Comparison of ENCODE assay signal across 10 cellular contexts in genomic region chr10:70494536-70494935, GRCh38. TPM values are rescaled to one million over a fixed set of nuclear protein-coding genes. Genes with fewer than 3 reads are reported as not detected.
A peak's percentile ranks its signal among the peaks of the same experiment; 100 is the strongest.
DNase-seq lines count a peak whose midpoint lies in the region; ATAC-seq and TF ChIP-seq lines count a peak whose summit lies in the region.
"Had no signal": no experiment of that assay in that cellular context is flagged by ENCODE, and none has a peak within 500 bp of the region (broad histone marks: within the 10 kb centered on the region; RNA-seq: fewer than 3 reads in every experiment).

No MANE protein-coding gene starts in this region.

- peak overlapping the region; percentile 9 for H3K4me3 ChIP-seq in NB4 (ENCODE audit: low read depth, low read length)

- peak overlapping the region; percentile 27 for H3K27ac Mint-ChIP-seq in activated CD8-positive, alpha-beta memory T cell treated with anti-CD3 and anti-CD28 coated beads, Interleukin-2, amount 10 ng/mL, durations not matched to agents 7 days and 5 days

- CTCF ChIA-PET in activated CD8-positive, alpha-beta memory T cell treated with anti-CD3 and anti-CD28 coated beads, Interleukin-2, amount 10 ng/mL, durations not matched to agents 7 days and 5 days (lab: Charles Lee) = interaction anchor here (0.9 to 1.3 kb wide), 3 partner anchors 33 to 264 kb away, joined by 3 to 5 read pairs (median 3); no protein-coding TSS in a partner anchor

- peaks cover 25% of the 10 kb centered on the region for H3K4me1 Mint-ChIP-seq in activated CD8-positive, alpha-beta memory T cell treated with anti-CD3 and anti-CD28 coated beads, Interleukin-2, amount 10 ng/mL, durations not matched to agents 7 days and 5 days

- H3K27me3 Mint-ChIP-seq in activated CD8-positive, alpha-beta memory T cell treated with anti-CD3 and anti-CD28 coated beads, Interleukin-2, amount 10 ng/mL, durations not matched to agents 7 days and 5 days = peaks cover 27% of the 10 kb centered on the region

- H3K36me3 Mint-ChIP-seq in activated CD8-positive, alpha-beta memory T cell treated with anti-CD3 and anti-CD28 coated beads, Interleukin-2, amount 10 ng/mL, durations not matched to agents 7 days and 5 days = no peaks in the 10 kb centered on the region

- H3K9me3 Mint-ChIP-seq in activated CD8-positive, alpha-beta memory T cell treated with anti-CD3 and anti-CD28 coated beads, Interleukin-2, amount 10 ng/mL, durations not matched to agents 7 days and 5 days (ENCODE audit: low read depth) = no peaks in the 10 kb centered on the region

- H3K4me3 Mint-ChIP-seq in activated CD8-positive, alpha-beta memory T cell treated with anti-CD3 and anti-CD28 coated beads, Interleukin-2, amount 10 ng/mL, durations not matched to agents 7 days and 5 days = peak overlapping the region; percentile 8

- peak; percentile 66 for DNase-seq in activated CD8-positive, alpha-beta memory T cell treated with anti-CD3 and anti-CD28 coated beads, Interleukin-2, amount 10 ng/mL, durations not matched to agents 7 days and 5 days
- DNase-seq in activated CD8-positive, alpha-beta memory T cell treated with anti-CD3 and anti-CD28 coated beads for 24 hours = no peak
- peak; percentile 67 for DNase-seq in NB4 (ENCODE audit: low read depth)
- DNase-seq in dermis blood vessel endothelial cell = peak; percentile 65
- peak; percentile 70 for DNase-seq in stimulated activated naive CD8-positive, alpha-beta T cell treated with anti-CD3 and anti-CD28 coated beads, Interleukin-15, Interleukin-2, amounts not matched to agents 100 U/mL and 50 U/mL, for 24 hours
- DNase-seq in C1 segment of cervical spinal cord (lab: John Stamatoyannopoulos, UW) = no peak
- DNase-seq in HuH-7.5 (ENCODE audit: low spot score) = no peak
- DNase-seq: erythroblast had no signal

- TF ChIP-seq CTCF in NB4 (IDR thresholded peaks at IDR 0.05; ENCODE audit: low read depth, low read length) = no peak

- peak; percentile 73 for ATAC-seq in activated CD8-positive, alpha-beta memory T cell treated with anti-CD3 and anti-CD28 coated beads, Interleukin-2, amount 10 ng/mL, durations not matched to agents 7 days and 5 days
- ATAC-seq in stimulated activated naive CD8-positive, alpha-beta T cell treated with anti-CD3 and anti-CD28 coated beads, Interleukin-15, Interleukin-2, amounts not matched to agents 100 U/mL and 50 U/mL, for 24 hours = peak; percentile 90
- no peak for ATAC-seq in GM21423 (IDR thresholded peaks at IDR 0.05; ENCODE audit: unreplicated experiment)
- ATAC-seq: Panc1 had no signal

- TF ChIP-seq POLR2A in NB4 (IDR thresholded peaks at IDR 0.05; ENCODE audit: extremely low read depth, insufficient read length) = no peak

RNA-seq across cellular contexts. Expression of gene PALD1, which starts 16.0 kb away (rescaled TPM):
- total RNA-seq in activated CD8-positive, alpha-beta memory T cell treated with anti-CD3 and anti-CD28 coated beads, Interleukin-2, amount 10 ng/mL, durations not matched to agents 7 days and 5 days = under 1 TPM; 0.26 to 0.41 TPM
- 248 and 276 TPM in 2 replicates for total RNA-seq in dermis blood vessel endothelial cell

RNA-seq across cellular contexts. Expression of gene NODAL, which starts 53.1 kb away (rescaled TPM):
- not detected for total RNA-seq in activated CD8-positive, alpha-beta memory T cell treated with anti-CD3 and anti-CD28 coated beads, Interleukin-2, amount 10 ng/mL, durations not matched to agents 7 days and 5 days
- not detected in 2 replicates for total RNA-seq in dermis blood vessel endothelial cell

Comparison
In these comparisons a context has a peak if more than half of its experiments do, and no peak if none do; other contexts are left out.
1. DNase-seq: peak in activated CD8-positive, alpha-beta memory T cell treated with anti-CD3 and anti-CD28 coated beads, Interleukin-2, amount 10 ng/mL, durations not matched to agents 7 days and 5 days (single experiment), NB4 (single experiment), dermis blood vessel endothelial cell (single experiment) and stimulated activated naive CD8-positive, alpha-beta T cell treated with anti-CD3 and anti-CD28 coated beads, Interleukin-15, Interleukin-2, amounts not matched to agents 100 U/mL and 50 U/mL, for 24 hours (single experiment); none in activated CD8-positive, alpha-beta memory T cell treated with anti-CD3 and anti-CD28 coated beads for 24 hours (single experiment), C1 segment of cervical spinal cord (0 of 14) and HuH-7.5 (single experiment).
2. RNA of gene PALD1, which starts 16.0 kb away (total RNA-seq): 248 to 276 TPM in dermis blood vessel endothelial cell; 0.26 to 0.41 TPM in activated CD8-positive, alpha-beta memory T cell treated with anti-CD3 and anti-CD28 coated beads, Interleukin-2, amount 10 ng/mL, durations not matched to agents 7 days and 5 days; every median in the first group is over 100 times any median in the second.